ENCODE assay signal across 23 cellular contexts in genomic region chr3:115789480-115789879, GRCh38.
DNase-seq lines count a peak whose midpoint lies in the region; ATAC-seq and TF ChIP-seq lines count a peak whose summit lies in the region.
"Had no signal": no experiment of that assay in that cellular context is flagged by ENCODE, and none has a peak within 500 bp of the region (broad histone marks: within the 10 kb centered on the region; RNA-seq: fewer than 3 reads in every experiment).

No MANE protein-coding gene starts in this region.

- H2BK15ac ChIP-seq in mesenchymal stem cell (ENCODE audit: low read depth, poor library complexity, severe bottlenecking): no peak overlapping the region

- intact Hi-C loops in mucosa of descending colon (cut with DNase I, micrococcal nuclease): no loop called here
- intact Hi-C loops in prostate gland (cut with DNase I): no loop called here

- no peaks in the 10 kb centered on the region for H3K79me2 ChIP-seq in GM23338 (replicated peaks; ENCODE audit: insufficient read depth)

- H2BK5ac ChIP-seq in mesenchymal stem cell (ENCODE audit: low read depth, low read length, poor library complexity, severe bottlenecking): peak overlapping the region; percentile 53

- H2BK120ac ChIP-seq in mesenchymal stem cell (ENCODE audit: low read depth, low read length): no peak overlapping the region

- no peak overlapping the region for H3K23ac ChIP-seq in mesenchymal stem cell (ENCODE audit: low read length in 2 of 2)

- no peak overlapping the region for H3K4me2 ChIP-seq in GM23338
- H3K4me2 ChIP-seq in mesenchymal stem cell (ENCODE audit: low read length, poor library complexity, severe bottlenecking): no peak overlapping the region

- no peak for TF ChIP-seq POLR2A in prostate gland (IDR thresholded peaks at IDR 0.05)

- H3K27ac ChIP-seq in GM23338 (ENCODE audit: low read depth) (no peak overlapping the region), RWPE2 (ENCODE audit: poor library complexity, severe bottlenecking) (peak overlapping the region; percentile 93), mesenchymal stem cell (ENCODE audit: low read length, poor library complexity, severe bottlenecking) (peak overlapping the region; percentile 97), prostate gland (no peak overlapping the region)
- H3K27ac ChIP-seq: heart left ventricle, neutrophil, spleen had no signal

- H2AK5ac ChIP-seq in mesenchymal stem cell (ENCODE audit: low read length, severe bottlenecking): peak overlapping the region; percentile 54

- H3K9ac ChIP-seq in mesenchymal stem cell (ENCODE audit: low read length): peak overlapping the region; percentile 49

- no peaks in the 10 kb centered on the region for H3K79me1 ChIP-seq in mesenchymal stem cell (replicated peaks; ENCODE audit: low read length, poor library complexity, severe bottlenecking)

- H3K18ac ChIP-seq in mesenchymal stem cell (ENCODE audit: low read depth in 1 of 2, low read length in 2 of 2): peak overlapping the region in 1 of 2 experiments; percentile 11

- H2BK12ac ChIP-seq in mesenchymal stem cell (ENCODE audit: low read length in 2 of 2): peak overlapping the region in 1 of 2 experiments; percentile 37

- no peak overlapping the region for H3K4ac ChIP-seq in mesenchymal stem cell (ENCODE audit: low read depth in 1 of 2, low read length in 2 of 2)

- no peaks in the 10 kb centered on the region; the same call in 1 of the 3 replicates for H3K36me3 Mint-ChIP-seq in GM23338 (ENCODE audit: low read depth)
- H3K36me3 Mint-ChIP-seq: activated naive CD8-positive, alpha-beta T cell treated with anti-CD3 and anti-CD28 coated beads for 36 hours had no signal

- H3F3A ChIP-seq in GM23338 (replicated peaks; ENCODE audit: low read depth): no peaks in the 10 kb centered on the region

- H3K9me3 Mint-ChIP-seq in GM23338: peaks cover 8% of the 10 kb centered on the region
- H3K9me3 Mint-ChIP-seq: activated naive CD8-positive, alpha-beta T cell treated with anti-CD3 and anti-CD28 coated beads for 36 hours; activated T-helper 2 cell treated with anti-CD3 and anti-CD28 coated beads, Interferon-gamma antibody, Interleukin-2, Interleukin-4, amounts not matched to agents 10 μg/mL and 5 μg/mL and 100 μg/mL, durations not matched to agents 14 hours and 24 hours and 36 hours; stimulated activated effector memory CD8-positive, alpha-beta T cell treated with anti-CD3 and anti-CD28 coated beads, Interleukin-12 subunit alpha, Interleukin-12 subunit beta, amount 100 ng/mL, for 72 hours had no signal

- H3K9me3 ChIP-seq in RWPE2 (ENCODE audit: severe bottlenecking) (no peaks in the 10 kb centered on the region), mesenchymal stem cell (ENCODE audit: control insufficient read depth, low read length) (no peaks in the 10 kb centered on the region), mucosa of descending colon (no peaks in the 10 kb centered on the region), prostate gland (no peaks in the 10 kb centered on the region)
- H3K9me3 ChIP-seq: heart left ventricle, neutrophil, spleen had no signal

- peaks cover 22% of the 10 kb centered on the region for H3K4me1 Mint-ChIP-seq in GM23338

- H3K36me3 ChIP-seq in GM23338 (ENCODE audit: insufficient read depth): no peaks in the 10 kb centered on the region
- H3K36me3 ChIP-seq in RWPE2 (ENCODE audit: low read depth): no peaks in the 10 kb centered on the region
- no peaks in the 10 kb centered on the region for H3K36me3 ChIP-seq in mesenchymal stem cell (ENCODE audit: control insufficient read depth in 1 of 2, insufficient read depth in 2 of 2, low read depth in 1 of 2, low read length in 2 of 2)
- no peaks in the 10 kb centered on the region for H3K36me3 ChIP-seq in mucosa of descending colon (ENCODE audit: low read depth)
- H3K36me3 ChIP-seq in prostate gland: no peaks in the 10 kb centered on the region
- H3K36me3 ChIP-seq: heart left ventricle, neutrophil, spleen had no signal

- H2AFZ ChIP-seq in GM23338 (0 out of 2 replicates have a peak overlapping the region, but pooled peaks have one; percentile 7), mesenchymal stem cell (ENCODE audit: low read depth, low read length) (no peak overlapping the region)

- H3K4me3 ChIP-seq in GM23338 (no peak overlapping the region), RWPE2 (ENCODE audit: severe bottlenecking) (no peak overlapping the region), mesenchymal stem cell (ENCODE audit: insufficient read depth in 1 of 2, low read depth in 1 of 2, low read length in 2 of 2) (no peak overlapping the region), mucosa of descending colon (no peak overlapping the region), prostate gland (no peak overlapping the region)
- H3K4me3 ChIP-seq: heart left ventricle, K562, spleen had no signal

- peaks cover 23% of the 10 kb centered on the region for H3K4me1 ChIP-seq in GM23338 (ENCODE audit: insufficient read depth)
- H3K4me1 ChIP-seq in RWPE2 (ENCODE audit: insufficient read depth, poor library complexity, severe bottlenecking): peaks cover 45% of the 10 kb centered on the region
- peaks cover 6% of the 10 kb centered on the region for H3K4me1 ChIP-seq in mesenchymal stem cell (ENCODE audit: control insufficient read depth, insufficient read depth, low read depth, low read length)
- no peaks in the 10 kb centered on the region for H3K4me1 ChIP-seq in mucosa of descending colon (ENCODE audit: low read depth)
- no peaks in the 10 kb centered on the region for H3K4me1 ChIP-seq in prostate gland (replicated peaks)

- TF ChIP-seq CTCF in GM23338 (conservative IDR thresholded peaks at IDR 0.05; ENCODE audit: low read depth in 2 of 2) (no peak), RWPE2 (IDR thresholded peaks at IDR 0.05; ENCODE audit: poor library complexity, severe bottlenecking) (no peak), mucosa of descending colon (IDR thresholded peaks at IDR 0.05) (no peak), prostate gland (IDR thresholded peaks at IDR 0.05) (no peak)

- peaks cover 5% of the 10 kb centered on the region; the same call in 1 of the 2 replicates for H3K9me2 ChIP-seq in GM23338 (ENCODE audit: insufficient read depth)

- whole genome bisulfite sequencing in mesenchymal stem cell: 79% methylated on average over 4 of the region's 4 CpGs
- WGBS in prostate gland: 66% methylated on average over 4 of the region's 4 CpGs

- no peak overlapping the region for H3K27ac Mint-ChIP-seq in GM23338
- H3K27ac Mint-ChIP-seq: activated naive CD8-positive, alpha-beta T cell treated with anti-CD3 and anti-CD28 coated beads for 36 hours; activated T-helper 2 cell treated with anti-CD3 and anti-CD28 coated beads, Interferon-gamma antibody, Interleukin-2, Interleukin-4, amounts not matched to agents 10 μg/mL and 5 μg/mL and 100 μg/mL, durations not matched to agents 14 hours and 24 hours and 36 hours; stimulated activated effector memory CD8-positive, alpha-beta T cell treated with anti-CD3 and anti-CD28 coated beads, Interleukin-12 subunit alpha, Interleukin-12 subunit beta, amount 100 ng/mL, for 72 hours had no signal

- H3K27me3 ChIP-seq in GM23338 (ENCODE audit: insufficient read depth) (no peaks in the 10 kb centered on the region), RWPE2 (ENCODE audit: insufficient read depth, poor library complexity, severe bottlenecking) (no peaks in the 10 kb centered on the region), mesenchymal stem cell (ENCODE audit: control insufficient read depth in 1 of 2, insufficient read depth in 1 of 2, low read length in 2 of 2) (no peaks in the 10 kb centered on the region), prostate gland (replicated peaks; ENCODE audit: insufficient read depth) (no peaks in the 10 kb centered on the region)
- H3K27me3 ChIP-seq: heart left ventricle had no signal

- H3K14ac ChIP-seq in mesenchymal stem cell (ENCODE audit: low read length in 2 of 2): no peak overlapping the region

- no peak overlapping the region for H4K91ac ChIP-seq in mesenchymal stem cell (ENCODE audit: low read length)

- H3K27me3 Mint-ChIP-seq in GM23338 (ENCODE audit: insufficient read depth, low read depth, poor library complexity): peaks cover 7% of the 10 kb centered on the region
- H3K27me3 Mint-ChIP-seq: activated naive CD8-positive, alpha-beta T cell treated with anti-CD3 and anti-CD28 coated beads for 36 hours had no signal

- no peak overlapping the region for H4K8ac ChIP-seq in mesenchymal stem cell (ENCODE audit: low read length)

- DNase-seq in NCI-H1417 (lab: John Stamatoyannopoulos, UW): peak in 2 of 3 experiments; percentile 6 to 20
- DNase-seq in NCI-H1417 treated with DMSO at 0.1 percent for 48 hours (lab: John Stamatoyannopoulos, UW): no peak
- no peak for DNase-seq in GM23338 (ENCODE audit: low spot score)
- no peak for DNase-seq in RWPE2 (ENCODE audit: low spot score)
- DNase-seq in mesenchymal stem cell: no peak
- DNase-seq in activated effector memory CD4-positive, alpha-beta T cell treated with Interleukin-2 at 50 U/mL for 16 hours: no peak
- DNase-seq in mucosa of descending colon: no peak
- no peak for DNase-seq in prostate gland (ENCODE audit: low spot score)
- DNase-seq: activated CD4-positive, alpha-beta T cell treated with anti-CD3 and anti-CD28 coated beads, Interleukin-2, amount 50 U/mL, for 48 hours; activated CD8-positive, alpha-beta memory T cell treated with anti-CD3 and anti-CD28 coated beads, Interleukin-2, amount 50 U/mL, for 4 hours; activated naive CD8-positive, alpha-beta T cell treated with anti-CD3 and anti-CD28 coated beads for 36 hours; cerebellar nuclear complex; heart left ventricle; NCI-H146; NCI-H82; SHP77; spleen; stimulated activated CD4-positive, alpha-beta T cell treated with anti-CD3 and anti-CD28 coated beads, Interleukin-2, amount 100 ng/mL, for 48 hours; substantia nigra had no signal

- no peak for ATAC-seq in GM23338
- no peak for ATAC-seq in RWPE2 (ENCODE audit: low read depth)
- no peak for ATAC-seq in mucosa of descending colon
- ATAC-seq: heart left ventricle; K562; stimulated activated effector memory CD8-positive, alpha-beta T cell treated with anti-CD3 and anti-CD28 coated beads, Interleukin-12 subunit alpha, Interleukin-12 subunit beta, amount 100 ng/mL, for 72 hours had no signal

- H3K4me3 Mint-ChIP-seq in GM23338: no peak overlapping the region
- H3K4me3 Mint-ChIP-seq: activated naive CD8-positive, alpha-beta T cell treated with anti-CD3 and anti-CD28 coated beads for 36 hours; stimulated activated effector memory CD8-positive, alpha-beta T cell treated with anti-CD3 and anti-CD28 coated beads, Interleukin-12 subunit alpha, Interleukin-12 subunit beta, amount 100 ng/mL, for 72 hours had no signal

- H4K20me1 ChIP-seq in GM23338 (replicated peaks; ENCODE audit: insufficient read depth): no peaks in the 10 kb centered on the region

TF ChIP-seq in GM23338, 12 proteins besides CTCF, POLR2A, EP300 and RAD21 (continues in another document):
- TF ChIP-seq ETS1 (IDR thresholded peaks at IDR 0.05): no peak

Comparison
In these comparisons a context has a peak if more than half of its experiments do, and no peak if none do; other contexts are left out.
1. DNase-seq: peak in NCI-H1417 (2 of 3); none in NCI-H1417 treated with DMSO at 0.1 percent for 48 hours (single experiment), GM23338 (single experiment), RWPE2 (single experiment), mesenchymal stem cell (single experiment), activated effector memory CD4-positive, alpha-beta T cell treated with Interleukin-2 at 50 U/mL for 16 hours (single experiment), mucosa of descending colon (0 of 3) and prostate gland (single experiment).
2. H3K27ac ChIP-seq: peak in RWPE2 (single experiment) and mesenchymal stem cell (single experiment); none in GM23338 (single experiment) and prostate gland (0 of 2).